Comparison of ENCODE assay signal across 20 cellular contexts in genomic region chr15:49199666-49200065, GRCh38.
"Had no signal": no experiment of that assay in that cellular context is flagged by ENCODE, and none has a peak within 500 bp of the region (broad histone marks: within the 10 kb centered on the region; RNA-seq: fewer than 3 reads in every experiment).

No MANE protein-coding gene starts in this region.

- H3K4me3 ChIP-seq: lung, tibial artery, uterus had no signal

- H3K27ac ChIP-seq: tibial artery, uterus, WERI-Rb-1 had no signal

- H3K9me3 Mint-ChIP-seq: activated T-cell treated with anti-CD3 and anti-CD28 coated beads, Interleukin-2, amount 50 U/mL, for 72 hours had no signal

- H3K27me3 Mint-ChIP-seq: activated naive CD8-positive, alpha-beta T cell had no signal

- H3K27ac Mint-ChIP-seq: activated naive CD8-positive, alpha-beta T cell; activated T-cell treated with anti-CD3 and anti-CD28 coated beads, Interleukin-2, amount 50 U/mL, for 72 hours had no signal

- H3K27me3 ChIP-seq: tibial artery, uterus had no signal

- H3K9me3 ChIP-seq: tibial artery, uterus had no signal

- DNase-seq: activated CD4-positive, alpha-beta T cell treated with anti-CD3 and anti-CD28 coated beads, Interleukin-2, amount 50 U/mL, for 4 hours; activated gamma-delta T cell; activated T-cell treated with anti-CD3 and anti-CD28 coated beads, Interleukin-2, amount 50 U/mL, for 72 hours; hippocampal formation; left colon; midbrain; occipital lobe; posterior cingulate gyrus; retina; stimulated activated CD4-positive, alpha-beta T cell treated with anti-CD3 and anti-CD28 coated beads, Interleukin-12 subunit alpha, Interleukin-12 subunit beta, amount 100 ng/mL, for 4 hours; stimulated activated CD4-positive, alpha-beta T cell treated with anti-CD3 and anti-CD28 coated beads, Interleukin-1b, Interleukin-23, amount 100 ng/mL, for 48 hours; stimulated activated CD8-positive, alpha-beta memory T cell treated with anti-CD3 and anti-CD28 coated beads, Interleukin-4, amount 100 ng/mL, for 48 hours; stimulated activated naive CD4-positive, alpha-beta T cell; substantia nigra; T-helper 2 cell; tibial artery; uterus; WERI-Rb-1 had no signal

- H3K4me3 Mint-ChIP-seq: activated naive CD8-positive, alpha-beta T cell; activated T-cell treated with anti-CD3 and anti-CD28 coated beads, Interleukin-2, amount 50 U/mL, for 72 hours had no signal

- H3K36me3 ChIP-seq: uterus had no signal

- ATAC-seq: activated T-cell treated with anti-CD3 and anti-CD28 coated beads, Interleukin-2, amount 50 U/mL, for 72 hours had no signal
